ENCODE assay signal across 8 cellular contexts in genomic region chr16:84726670-84727467, GRCh38. TPM values are rescaled to one million over a fixed set of nuclear protein-coding genes. Genes with fewer than 3 reads are reported as not detected.
DNase-seq lines count a peak whose midpoint lies in the region; ATAC-seq and TF ChIP-seq lines count a peak whose summit lies in the region.

No MANE protein-coding gene starts in this region.

- peaks cover 11% of the 10 kb centered on the region for H3K36me3 Mint-ChIP-seq in activated CD8-positive, alpha-beta T cell treated with anti-CD3 and anti-CD28 coated beads, Interleukin-2, amount 10 ng/mL, durations not matched to agents 7 days and 5 days (ENCODE audit: low read depth)
- no peaks in the 10 kb centered on the region for H3K36me3 Mint-ChIP-seq in naive B cell

- no peak overlapping the region for H3K27ac Mint-ChIP-seq in activated CD8-positive, alpha-beta T cell treated with anti-CD3 and anti-CD28 coated beads, Interleukin-2, amount 10 ng/mL, durations not matched to agents 7 days and 5 days
- peak overlapping the region; percentile 62 to 95 (median 76) for H3K27ac Mint-ChIP-seq in naive B cell

- peak overlapping the region; percentile 37 for H3K4me3 Mint-ChIP-seq in activated CD8-positive, alpha-beta T cell treated with anti-CD3 and anti-CD28 coated beads, Interleukin-2, amount 10 ng/mL, durations not matched to agents 7 days and 5 days
- H3K4me3 Mint-ChIP-seq in naive B cell = peak overlapping the region; percentile 68 to 92 (median 88)

- H3K27me3 Mint-ChIP-seq in activated CD8-positive, alpha-beta T cell treated with anti-CD3 and anti-CD28 coated beads, Interleukin-2, amount 10 ng/mL, durations not matched to agents 7 days and 5 days (ENCODE audit: low read depth) = no peaks in the 10 kb centered on the region
- H3K27me3 Mint-ChIP-seq in naive B cell = no peaks in the 10 kb centered on the region

- ATAC-seq in HG03108 (IDR thresholded peaks at IDR 0.05; ENCODE audit: unreplicated experiment) (peak; percentile 27), naive B cell (ENCODE audit: low read depth in 2 of 2) (peak; percentile 72 to 73)
- ATAC-seq in activated CD8-positive, alpha-beta T cell treated with anti-CD3 and anti-CD28 coated beads, Interleukin-2, amount 10 ng/mL, durations not matched to agents 7 days and 5 days = peak; percentile 34

- POLR2A ChIA-PET in activated CD8-positive, alpha-beta T cell treated with anti-CD3 and anti-CD28 coated beads, Interleukin-2, amount 10 ng/mL, durations not matched to agents 7 days and 5 days (lab: Charles Lee) = interaction anchor here (0.7 to 0.9 kb wide), 2 partner anchors 26 to 143 kb away, joined by 3 read pairs; no protein-coding TSS in a partner anchor

- H3K27ac ChIP-seq in dorsolateral prefrontal cortex = peak overlapping the region in 28 of 59 donors; percentile 2 to 76 (median 52)

- no peaks in the 10 kb centered on the region for H3K27me3 ChIP-seq in dorsolateral prefrontal cortex

- TF ChIP-seq CTCF in dorsolateral prefrontal cortex (IDR thresholded peaks at IDR 0.05 in 54 of 56, conservative IDR thresholded peaks at IDR 0.05 in 2 of 56; ENCODE audit: low read depth in 1 of 56, partially characterized antibody in 56 of 56) = no peak

- intact Hi-C loops in dorsolateral prefrontal cortex (cut with DNase I) = loop anchor here (2.0 to 10.0 kb wide), 7 partner anchors 26 to 222 kb away; partner anchors contain the start of gene MEAK7 (in 1 of the 2)

- DNase-seq in GDM1 (lab: John Stamatoyannopoulos, UW) (peak; percentile 50), naive B cell (peak; percentile 46), dorsolateral prefrontal cortex (no peak), NCI-H128 (lab: John Stamatoyannopoulos, UW; ENCODE audit: unreplicated experiment) (no peak)
- peak; percentile 24 for DNase-seq in activated CD8-positive, alpha-beta T cell treated with anti-CD3 and anti-CD28 coated beads, Interleukin-2, amount 10 ng/mL, durations not matched to agents 7 days and 5 days
- DNase-seq in activated naive CD4-positive, alpha-beta T cell (lab: John Stamatoyannopoulos, UW) = no peak
- no peak for DNase-seq in stimulated activated CD4-positive, alpha-beta T cell treated with anti-CD3 and anti-CD28 coated beads, Interleukin-1b, Interleukin-23, amount 100 ng/mL, for 48 hours

- H3K9me3 Mint-ChIP-seq in activated CD8-positive, alpha-beta T cell treated with anti-CD3 and anti-CD28 coated beads, Interleukin-2, amount 10 ng/mL, durations not matched to agents 7 days and 5 days (ENCODE audit: insufficient read depth) = no peaks in the 10 kb centered on the region
- no peaks in the 10 kb centered on the region for H3K9me3 Mint-ChIP-seq in naive B cell

- CTCF ChIA-PET in activated CD8-positive, alpha-beta T cell treated with anti-CD3 and anti-CD28 coated beads, Interleukin-2, amount 10 ng/mL, durations not matched to agents 7 days and 5 days (lab: Charles Lee) = interaction anchor here (0.6 to 12.5 kb wide), 43 partner anchors 12 to 280 kb away, joined by 3 to 226 read pairs (median 6); partner anchors contain the start of genes KLHL36 and MEAK7

- H3K4me1 Mint-ChIP-seq in activated CD8-positive, alpha-beta T cell treated with anti-CD3 and anti-CD28 coated beads, Interleukin-2, amount 10 ng/mL, durations not matched to agents 7 days and 5 days (ENCODE audit: low read depth) = peaks cover 77% of the 10 kb centered on the region
- H3K4me1 Mint-ChIP-seq in naive B cell = peaks cover 56 to 88% (median 77%) of the 10 kb centered on the region in 3 donors

- H3K4me3 ChIP-seq in dorsolateral prefrontal cortex = peak overlapping the region in 5 of 59 donors; percentile 3 to 29 (median 7)

RNA-seq across cellular contexts. Expression of gene USP10, which starts 27.1 kb away (rescaled TPM):
- 10 to 100 TPM; 82.9 to 88.3 TPM for total RNA-seq in activated CD8-positive, alpha-beta T cell treated with anti-CD3 and anti-CD28 coated beads, Interleukin-2, amount 10 ng/mL, durations not matched to agents 7 days and 5 days
- 100 to 1,000 TPM in 1 of 6 donors, 10 to 100 TPM in 5; 69.4 to 103 (median 96.4) TPM for polyA plus RNA-seq in naive B cell (ENCODE audit: low read depth in 6 of 6)
- 100 to 1,000 TPM in 1 of 120 experiments, 10 to 100 TPM in 119; 58.1 to 104 (median 76.8) TPM for total RNA-seq in dorsolateral prefrontal cortex

Comparison
In these comparisons a context has a peak if more than half of its experiments do, and no peak if none do; other contexts are left out.
1. DNase-seq: peak in GDM1 (single experiment), activated CD8-positive, alpha-beta T cell treated with anti-CD3 and anti-CD28 coated beads, Interleukin-2, amount 10 ng/mL, durations not matched to agents 7 days and 5 days (single experiment) and naive B cell (single experiment); none in dorsolateral prefrontal cortex (0 of 10), activated naive CD4-positive, alpha-beta T cell (0 of 4), NCI-H128 (single experiment) and stimulated activated CD4-positive, alpha-beta T cell treated with anti-CD3 and anti-CD28 coated beads, Interleukin-1b, Interleukin-23, amount 100 ng/mL, for 48 hours (single experiment).
2. Peak in every context shown above with its lines, with median percentiles within 50 percentile points of each other: ATAC-seq.